8 cellular contexts compared by ENCODE assay signal in the genomic region with DNA sequence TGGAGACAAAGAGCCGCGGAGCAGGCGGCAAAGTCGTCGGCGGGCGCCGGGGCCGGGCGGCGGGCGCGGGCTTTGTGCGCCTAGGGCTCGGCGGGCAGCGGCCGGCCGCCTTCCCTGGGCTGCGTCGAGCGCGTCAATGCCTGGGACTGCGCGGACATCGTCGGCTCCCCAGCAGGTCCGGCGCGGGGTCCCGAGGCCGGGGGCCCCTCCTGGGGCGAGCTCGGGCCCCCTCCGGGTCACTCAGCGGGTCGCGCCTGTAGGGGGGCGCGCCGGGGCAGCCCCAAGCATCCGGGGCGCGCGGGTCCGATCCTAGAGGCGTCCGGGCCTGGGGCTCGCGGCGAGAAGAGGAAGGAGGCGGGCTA. TPM values are rescaled to one million over a fixed set of nuclear protein-coding genes. Genes with fewer than 3 reads are reported as not detected.
A peak's percentile ranks its signal among the peaks of the same experiment; 100 is the strongest.
DNase-seq lines count a peak whose midpoint lies in the region; ATAC-seq and TF ChIP-seq lines count a peak whose summit lies in the region.

No MANE protein-coding gene starts in this region.

- H3K27ac Mint-ChIP-seq in activated B cell treated with CpG ODN at 0.5 μM for 24 hours = peak overlapping the region; percentile 97

- H3K36me3 ChIP-seq in iPS-15b (ENCODE audit: control insufficient read depth, insufficient read depth, low read length) = peaks cover 3% of the 10 kb centered on the region
- peaks cover 0 to 16% (median 5%) of the 10 kb centered on the region in 5 donors for H3K36me3 ChIP-seq in subcutaneous abdominal adipose tissue (ENCODE audit: control insufficient read depth in 5 of 5, insufficient read depth in 5 of 5, low read length in 5 of 5)

- peak overlapping the region; percentile 86 for H3K27ac ChIP-seq in subcutaneous abdominal adipose tissue (ENCODE audit: low read depth, low read length)

- ATAC-seq in activated B cell treated with CpG ODN at 0.5 μM for 24 hours (ENCODE audit: low read depth) (no peak), HG03108 (IDR thresholded peaks at IDR 0.05; ENCODE audit: unreplicated experiment) (no peak)

- peaks cover 2% of the 10 kb centered on the region for H3K27me3 ChIP-seq in iPS-15b (ENCODE audit: control insufficient read depth, insufficient read depth, low read length)
- no peaks in the 10 kb centered on the region for H3K27me3 ChIP-seq in subcutaneous abdominal adipose tissue (ENCODE audit: control insufficient read depth in 5 of 5, insufficient read depth in 4 of 5, low read length in 5 of 5)

- peak overlapping the region; percentile 24 for H3K9ac ChIP-seq in iPS-15b (ENCODE audit: low read depth, low read length)
- peak overlapping the region in 4 of 5 donors; percentile 64 to 79 (median 76) for H3K9ac ChIP-seq in subcutaneous abdominal adipose tissue (ENCODE audit: low read length in 5 of 5)

- no peaks in the 10 kb centered on the region for H3K9me3 Mint-ChIP-seq in activated B cell treated with CpG ODN at 0.5 μM for 24 hours

- peaks cover 65% of the 10 kb centered on the region for H3K4me1 Mint-ChIP-seq in activated B cell treated with CpG ODN at 0.5 μM for 24 hours

- intact Hi-C loops in activated B cell treated with CpG ODN at 0.5 μM for 24 hours (cut with micrococcal nuclease) = loop anchor here (1.0 to 5.0 kb wide), 12 partner anchors 60 to 635 kb away; no protein-coding TSS in a partner anchor

- TF ChIP-seq CTCF in activated B cell treated with CpG ODN at 0.5 μM for 24 hours (IDR thresholded peaks at IDR 0.05) = no peak

- H3K4me3 ChIP-seq in iPS-15b (ENCODE audit: low read depth, low read length) = peak overlapping the region; percentile 79
- peak overlapping the region in 4 of 5 donors; percentile 82 to 90 (median 88) for H3K4me3 ChIP-seq in subcutaneous abdominal adipose tissue (ENCODE audit: low read depth in 1 of 5, low read length in 5 of 5)

- CTCF ChIA-PET in activated B cell treated with CpG ODN at 0.5 μM for 24 hours (lab: Charles Lee) = interaction anchor here (0.7 to 2.0 kb wide), 10 partner anchors 33 to 520 kb away, joined by 3 to 11 read pairs (median 4); no protein-coding TSS in a partner anchor

- H3K27me3 Mint-ChIP-seq in activated B cell treated with CpG ODN at 0.5 μM for 24 hours = peaks cover 2% of the 10 kb centered on the region

- POLR2A ChIA-PET in activated B cell treated with CpG ODN at 0.5 μM for 24 hours (lab: Charles Lee) = interaction anchor here (0.5 to 5.8 kb wide), 44 partner anchors 9 to 644 kb away, joined by 3 to 84 read pairs (median 6); partner anchors contain the start of gene RPLP1

- no peaks in the 10 kb centered on the region for H3K9me3 ChIP-seq in iPS-15b (ENCODE audit: control insufficient read depth, insufficient read depth, low read length)
- H3K9me3 ChIP-seq in subcutaneous abdominal adipose tissue (ENCODE audit: control insufficient read depth in 5 of 5, low read length in 5 of 5) = no peaks in the 10 kb centered on the region

- H3K4me3 Mint-ChIP-seq in activated B cell treated with CpG ODN at 0.5 μM for 24 hours = peak overlapping the region; percentile 98

- H3K36me3 Mint-ChIP-seq in activated B cell treated with CpG ODN at 0.5 μM for 24 hours (ENCODE audit: low read depth) = peaks cover 41% of the 10 kb centered on the region

- H3K4me1 ChIP-seq in iPS-15b (ENCODE audit: control insufficient read depth, insufficient read depth, low read length) (peaks cover 29% of the 10 kb centered on the region), subcutaneous abdominal adipose tissue (ENCODE audit: control insufficient read depth in 5 of 5, insufficient read depth in 5 of 5, low read length in 5 of 5) (peaks cover 18 to 86% (median 70%) of the 10 kb centered on the region in 5 donors)

- peak; percentile 40 for DNase-seq in NCI-H146 (lab: John Stamatoyannopoulos, UW)
- no peak for DNase-seq in NCI-H146 treated with DMSO at 0.1 percent for 48 hours (lab: John Stamatoyannopoulos, UW; ENCODE audit: unreplicated experiment)
- DNase-seq in activated B cell treated with CpG ODN at 0.5 μM for 24 hours = no peak
- DNase-seq in NCI-H1048 (lab: John Stamatoyannopoulos, UW) = no peak
- DNase-seq in effector CD4-positive, alpha-beta T cell = no peak

RNA-seq across cellular contexts. Expression of gene TLE3, which starts 0.8 kb away (rescaled TPM):
- 106 and 110 TPM in 2 replicates for total RNA-seq in activated B cell treated with CpG ODN at 0.5 μM for 24 hours
